Comparison of ENCODE assay signal across 13 cellular contexts in the genomic region with DNA sequence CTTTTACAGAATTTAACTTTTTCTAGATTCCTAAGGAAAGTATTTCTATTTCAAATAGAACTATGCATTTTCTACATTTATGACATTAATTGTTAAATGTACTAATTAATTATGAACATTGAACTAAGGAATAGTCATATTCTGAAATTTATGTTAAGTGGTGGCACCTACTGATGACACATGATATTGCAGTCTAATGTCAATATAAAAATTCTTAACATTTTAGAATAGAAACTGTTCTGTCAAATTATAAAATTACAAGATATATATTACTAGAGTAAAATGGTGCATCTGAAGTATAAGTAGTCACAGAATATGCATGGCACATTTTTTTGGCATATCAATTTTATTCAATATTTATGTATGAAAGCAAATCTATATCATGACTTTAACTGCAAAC. TPM values are rescaled to one million over a fixed set of nuclear protein-coding genes. Genes with fewer than 3 reads are reported as not detected.
A peak's percentile ranks its signal among the peaks of the same experiment; 100 is the strongest.
DNase-seq lines count a peak whose midpoint lies in the region; ATAC-seq, FAIRE-seq and TF ChIP-seq lines count a peak whose summit lies in the region.
"Had no signal": no experiment of that assay in that cellular context is flagged by ENCODE, and none has a peak within 500 bp of the region (broad histone marks: within the 10 kb centered on the region; RNA-seq: fewer than 3 reads in every experiment).

No MANE protein-coding gene starts in this region.

- H3K36me3 Mint-ChIP-seq in natural killer cell: no peaks in the 10 kb centered on the region
- H3K36me3 Mint-ChIP-seq in natural killer cell treated with Interleukin-12 subunit alpha and Interleukin-12 subunit beta and Interleukin-15 and Interleukin-18, amount 100 ng/mL, for 72 hours: no peaks in the 10 kb centered on the region
- H3K36me3 Mint-ChIP-seq: CD4-positive, CD25-positive, alpha-beta regulatory T cell; T-cell had no signal

- POLR2A ChIA-PET in RWPE1 (lab: Yijun Ruan, JAX; ENCODE audit: low non-redundant PET): no interaction called here

- H3K27me3 Mint-ChIP-seq in natural killer cell (ENCODE audit: low read depth in 2 of 2): peaks cover 13 to 17% of the 10 kb centered on the region in 2 donors
- H3K27me3 Mint-ChIP-seq in natural killer cell treated with Interleukin-12 subunit alpha and Interleukin-12 subunit beta and Interleukin-15 and Interleukin-18, amount 100 ng/mL, for 72 hours: peaks cover 3 to 14% of the 10 kb centered on the region in 2 donors
- H3K27me3 Mint-ChIP-seq: activated T-helper 17 cell treated with anti-CD3 and anti-CD28 coated beads, Interleukin-2, amount 50 U/mL, for 72 hours; T-cell had no signal

- peaks cover 0 to 5% of the 10 kb centered on the region in 2 donors for H3K4me1 Mint-ChIP-seq in natural killer cell
- peaks cover 0 to 14% of the 10 kb centered on the region in 2 donors for H3K4me1 Mint-ChIP-seq in natural killer cell treated with Interleukin-12 subunit alpha and Interleukin-12 subunit beta and Interleukin-15 and Interleukin-18, amount 100 ng/mL, for 72 hours (ENCODE audit: low read depth in 2 of 2)

- no peaks in the 10 kb centered on the region for H3K9me3 Mint-ChIP-seq in natural killer cell
- H3K9me3 Mint-ChIP-seq in natural killer cell treated with Interleukin-12 subunit alpha and Interleukin-12 subunit beta and Interleukin-15 and Interleukin-18, amount 100 ng/mL, for 72 hours: no peaks in the 10 kb centered on the region
- H3K9me3 Mint-ChIP-seq: activated T-helper 17 cell treated with anti-CD3 and anti-CD28 coated beads, Interleukin-2, amount 50 U/mL, for 72 hours; CD4-positive, CD25-positive, alpha-beta regulatory T cell; T-cell had no signal

- CTCF ChIA-PET in RWPE1 (lab: Yijun Ruan, JAX): interaction anchor here (0.5 to 0.7 kb wide), 3 partner anchors 28 to 1185 kb away, joined by 3 to 4 read pairs (median 4); no protein-coding TSS in a partner anchor

- DNase-seq in natural killer cell (no peak), RWPE1 (ENCODE audit: low spot score) (no peak), frontal cortex (ENCODE audit: low spot score in 2 of 2) (no peak), mesenteric fat pad (ENCODE audit: low spot score) (no peak), T1000 (lab: John Stamatoyannopoulos, UW) (no peak), DMS53 treated with DMSO at 0.1 percent for 48 hours (lab: John Stamatoyannopoulos, UW; ENCODE audit: unreplicated experiment) (no peak), NCI-H187 treated with DMSO at 0.1 percent for 48 hours (lab: John Stamatoyannopoulos, UW) (no peak)
- DNase-seq in natural killer cell treated with Interleukin-12 subunit alpha and Interleukin-12 subunit beta and Interleukin-15 and Interleukin-18, amount 100 ng/mL, for 72 hours (ENCODE audit: low spot score): no peak
- DNase-seq: NCI-H1694 treated with DMSO at 0.1 percent for 48 hours, T-cell had no signal

- no peak overlapping the region for H3K27ac ChIP-seq in RWPE1

- peak; percentile 88 for FAIRE-seq in frontal cortex (lab: Jason Lieb, UNC)

- no peak for ATAC-seq in natural killer cell
- no peak for ATAC-seq in natural killer cell treated with Interleukin-12 subunit alpha and Interleukin-12 subunit beta and Interleukin-15 and Interleukin-18, amount 100 ng/mL, for 72 hours
- ATAC-seq: activated T-helper 17 cell treated with anti-CD3 and anti-CD28 coated beads, Interleukin-2, amount 50 U/mL, for 72 hours; T-cell had no signal

- TF ChIP-seq CTCF in natural killer cell (IDR thresholded peaks at IDR 0.05) (peak; percentile 73), RWPE1 (conservative IDR thresholded peaks at IDR 0.05; ENCODE audit: low read depth) (peak; percentile 56)

- intact Hi-C loops in natural killer cell (cut with micrococcal nuclease): no loop called here

- H3K4me3 Mint-ChIP-seq in natural killer cell: no peak overlapping the region
- H3K4me3 Mint-ChIP-seq in natural killer cell treated with Interleukin-12 subunit alpha and Interleukin-12 subunit beta and Interleukin-15 and Interleukin-18, amount 100 ng/mL, for 72 hours: no peak overlapping the region
- H3K4me3 Mint-ChIP-seq: activated T-helper 17 cell treated with anti-CD3 and anti-CD28 coated beads, Interleukin-2, amount 50 U/mL, for 72 hours; CD4-positive, CD25-positive, alpha-beta regulatory T cell; T-cell had no signal

- H3K27ac Mint-ChIP-seq in natural killer cell: no peak overlapping the region
- no peak overlapping the region for H3K27ac Mint-ChIP-seq in natural killer cell treated with Interleukin-12 subunit alpha and Interleukin-12 subunit beta and Interleukin-15 and Interleukin-18, amount 100 ng/mL, for 72 hours
- H3K27ac Mint-ChIP-seq: activated T-helper 17 cell treated with anti-CD3 and anti-CD28 coated beads, Interleukin-2, amount 50 U/mL, for 72 hours; CD4-positive, CD25-positive, alpha-beta regulatory T cell; T-cell had no signal

RNA-seq across cellular contexts. Expression of a gene that starts 40.2 kb away (rescaled TPM):
- total RNA-seq in natural killer cell (not detected), frontal cortex (4.1 TPM), mesenteric fat pad (2.5 TPM)
- total RNA-seq in natural killer cell treated with Interleukin-12 subunit alpha and Interleukin-12 subunit beta and Interleukin-15 and Interleukin-18, amount 100 ng/mL, for 72 hours: not detected
- total RNA-seq: CD4-positive, CD25-positive, alpha-beta regulatory T cell; pulmonary artery endothelial cell had no signal

RNA-seq across cellular contexts. Expression of a gene that starts 51.6 kb away (rescaled TPM):
- total RNA-seq in natural killer cell: 1 to 10 TPM in 1 of 3 donors, under 1 TPM in 2; 0.45 to 2.5 (median 0.64) TPM
- 1 to 10 TPM in 1 of 2 donors, under 1 TPM in 1; 0.45 to 4.5 TPM for total RNA-seq in natural killer cell treated with Interleukin-12 subunit alpha and Interleukin-12 subunit beta and Interleukin-15 and Interleukin-18, amount 100 ng/mL, for 72 hours
- total RNA-seq in frontal cortex: under 0.01 TPM
- total RNA-seq in mesenteric fat pad: 0.16 TPM
